Comparison of ENCODE assay signal across 8 cellular contexts in genomic region chr21:33915368-33916199, GRCh38. TPM values are rescaled to one million over a fixed set of nuclear protein-coding genes. Genes with fewer than 3 reads are reported as not detected.
A peak's percentile ranks its signal among the peaks of the same experiment; 100 is the strongest.
DNase-seq lines count a peak whose midpoint lies in the region; ATAC-seq and TF ChIP-seq lines count a peak whose summit lies in the region.

A gene with protein sequence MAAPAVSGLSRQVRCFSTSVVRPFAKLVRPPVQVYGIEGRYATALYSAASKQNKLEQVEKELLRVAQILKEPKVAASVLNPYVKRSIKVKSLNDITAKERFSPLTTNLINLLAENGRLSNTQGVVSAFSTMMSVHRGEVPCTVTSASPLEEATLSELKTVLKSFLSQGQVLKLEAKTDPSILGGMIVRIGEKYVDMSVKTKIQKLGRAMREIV (minus strand): TSS chr21:33915804. CDS start chr21:33915763, 41 bp downstream.

- no peaks in the 10 kb centered on the region for H3K9me3 ChIP-seq in lung (ENCODE audit: control insufficient read depth in 2 of 2, insufficient read depth in 1 of 2, low read length in 1 of 2)

- CTCF ChIA-PET in activated CD8-positive, alpha-beta memory T cell treated with anti-CD3 and anti-CD28 coated beads for 36 hours (lab: Charles Lee): interaction anchor here (1.5 to 1.8 kb wide), 2 partner anchors 8 to 432 kb away, joined by 4 to 9 read pairs; no protein-coding TSS in a partner anchor

- peaks cover 0 to 3% of the 10 kb centered on the region in 2 donors for H3K4me1 ChIP-seq in lung (ENCODE audit: control insufficient read depth in 2 of 2, insufficient read depth in 2 of 2, low read length in 2 of 2)

- H3K4me3 ChIP-seq in lung: peak within 1 kb of the TSS; percentile 91

- H3K36me3 ChIP-seq in lung (ENCODE audit: control insufficient read depth in 2 of 2, insufficient read depth in 2 of 2, low read length in 2 of 2): peaks cover 3 to 12% of the 10 kb centered on the region in 2 donors

- WGBS in lung, 2 donors: 0 to 1% methylated on average over 45 of the region's 45 CpGs

- H3K27me3 ChIP-seq in lung (ENCODE audit: control insufficient read depth, insufficient read depth): no peaks in the 10 kb centered on the region

- peak; percentile 99 for DNase-seq in CMK (ENCODE audit: low read depth)
- DNase-seq in GM20000 (ENCODE audit: low spot score): peak; percentile 92
- peak; percentile 93 for DNase-seq in HT-29 (ENCODE audit: low spot score)
- DNase-seq in NOMO-1 (lab: John Stamatoyannopoulos, UW; ENCODE audit: unreplicated experiment in 2 of 2): peak; percentile 98
- peak; percentile 94 for DNase-seq in effector CD8-positive, alpha-beta T cell (lab: John Stamatoyannopoulos, UW)
- peak; percentile 98 for DNase-seq in lung (ENCODE audit: low spot score)
- DNase-seq in stimulated activated CD4-positive, alpha-beta T cell treated with anti-CD3 and anti-CD28 coated beads, TNF-alpha, amount 100 ng/mL, for 4 hours (ENCODE audit: low read depth in 3 of 3): peak; percentile 87 to 95 (median 93)

- H3K27ac ChIP-seq in lung (ENCODE audit: low read depth in 1 of 2, low read length in 1 of 2): peak within 1 kb of the TSS; percentile 88 to 93

- POLR2A ChIA-PET in activated CD8-positive, alpha-beta memory T cell treated with anti-CD3 and anti-CD28 coated beads for 36 hours (lab: Charles Lee): interaction anchor here (0.6 to 1.1 kb wide), 2 partner anchors 16 to 33 kb away, joined by 3 to 5 read pairs; no protein-coding TSS in a partner anchor

- TF ChIP-seq CTCF in GM20000 (IDR thresholded peaks at IDR 0.05; ENCODE audit: extremely low read depth, missing control alignments) (no peak), lung (IDR thresholded peaks at IDR 0.05; ENCODE audit: control extremely low read depth, extremely low read depth) (no peak)

- peak; percentile 99 for ATAC-seq in lung (ENCODE audit: insufficient read depth, low FRiP score)

RNA-seq across cellular contexts. Expression of the gene that starts here (rescaled TPM):
- total RNA-seq in HT-29 (2014; rRNA removed; shearing (Covaris generic)): 70.1 and 71.3 TPM in 2 replicates
- total RNA-seq in activated CD8-positive, alpha-beta memory T cell treated with anti-CD3 and anti-CD28 coated beads for 36 hours: 100 to 1,000 TPM; 193 to 198 TPM
- total RNA-seq in lung: 100 to 1,000 TPM; 146 to 150 TPM
- 100 to 1,000 TPM; 201 to 287 TPM for polyA plus RNA-seq in lung

Comparison
In these comparisons a context has a peak if more than half of its experiments do, and no peak if none do; other contexts are left out.
1. Peak in every context shown above with its lines: DNase-seq, ATAC-seq, H3K4me3 ChIP-seq and H3K27ac ChIP-seq.